9 cellular contexts compared by ENCODE assay signal in genomic region chr14:67675219-67675582, GRCh38. TPM values are rescaled to one million over a fixed set of nuclear protein-coding genes. Genes with fewer than 3 reads are reported as not detected.
A peak's percentile ranks its signal among the peaks of the same experiment; 100 is the strongest.
DNase-seq lines count a peak whose midpoint lies in the region; ATAC-seq and TF ChIP-seq lines count a peak whose summit lies in the region.
"Had no signal": no experiment of that assay in that cellular context is flagged by ENCODE, and none has a peak within 500 bp of the region (broad histone marks: within the 10 kb centered on the region; RNA-seq: fewer than 3 reads in every experiment).

No MANE protein-coding gene starts in this region.

- H3K9me3 ChIP-seq in liver (ENCODE audit: control insufficient read depth in 4 of 4, low read length in 3 of 4) (no peaks in the 10 kb centered on the region), tibial artery (no peaks in the 10 kb centered on the region)

- no peaks in the 10 kb centered on the region for H3K27me3 Mint-ChIP-seq in activated T-cell treated with anti-CD3 and anti-CD28 coated beads, Interleukin-2, amount 50 U/mL, for 4 hours (ENCODE audit: low read depth)

- peaks cover 46% of the 10 kb centered on the region for H3K4me1 Mint-ChIP-seq in activated T-cell treated with anti-CD3 and anti-CD28 coated beads, Interleukin-2, amount 50 U/mL, for 4 hours (ENCODE audit: low read depth)

- H3K9me3 Mint-ChIP-seq in activated T-cell treated with anti-CD3 and anti-CD28 coated beads, Interleukin-2, amount 50 U/mL, for 4 hours, result no peaks in the 10 kb centered on the region

- H3K27me3 ChIP-seq in liver (ENCODE audit: control insufficient read depth in 4 of 4, insufficient read depth in 4 of 4, low read length in 3 of 4) (no peaks in the 10 kb centered on the region), tibial artery (no peaks in the 10 kb centered on the region)

- peak overlapping the region; percentile 73 to 84 for H3K9ac ChIP-seq in liver (ENCODE audit: low read depth in 1 of 2, low read length in 2 of 2)

- H3K36me3 ChIP-seq in liver (ENCODE audit: control insufficient read depth in 4 of 4, insufficient read depth in 3 of 4, low read depth in 1 of 4, low read length in 3 of 4) (peaks cover 0 to 9% (median under 1%) of the 10 kb centered on the region in 4 donors), tibial artery (peaks cover 0 to 16% (median 5%) of the 10 kb centered on the region in 3 donors)

- H3K4me1 ChIP-seq in liver (ENCODE audit: control insufficient read depth in 4 of 4, insufficient read depth in 4 of 4, low read length in 3 of 4), result peaks cover 4 to 22% (median 17%) of the 10 kb centered on the region in 4 donors
- H3K4me1 ChIP-seq in tibial artery, result peaks cover 0 to 36% (median 22%) of the 10 kb centered on the region in 4 donors

- H3K27ac ChIP-seq in angular gyrus (ENCODE audit: low read depth, low read length) (peak overlapping the region; percentile 99), liver (ENCODE audit: low read depth in 1 of 2, low read length in 2 of 2) (peak overlapping the region; percentile 88 to 99), tibial artery (peak overlapping the region; percentile 96 to 97)

- H3K36me3 Mint-ChIP-seq in activated T-cell treated with anti-CD3 and anti-CD28 coated beads, Interleukin-2, amount 50 U/mL, for 4 hours (ENCODE audit: insufficient read depth), result peaks cover 13% of the 10 kb centered on the region

- intact Hi-C loops in tibial artery (cut with DNase I; ENCODE audit: low total_unique reads), result no loop called here

- ATAC-seq in activated T-cell treated with anti-CD3 and anti-CD28 coated beads, Interleukin-2, amount 50 U/mL, for 4 hours, result no peak
- no peak for ATAC-seq in HG03378 (IDR thresholded peaks at IDR 0.05; ENCODE audit: unreplicated experiment)
- no peak for ATAC-seq in GM19023 (IDR thresholded peaks at IDR 0.05; ENCODE audit: unreplicated experiment)

- TF ChIP-seq CTCF in liver (IDR thresholded peaks at IDR 0.05; ENCODE audit: low read depth, low read length, missing input control), result no peak
- no peak for TF ChIP-seq CTCF in tibial artery (IDR thresholded peaks at IDR 0.05)

- no peak for DNase-seq in activated T-cell treated with anti-CD3 and anti-CD28 coated beads, Interleukin-2, amount 50 U/mL, for 4 hours
- no peak for DNase-seq in activated T-cell treated with anti-CD3 and anti-CD28 coated beads, Interleukin-2, amount 50 U/mL, for 1 hour
- DNase-seq in tibial artery, result no peak
- DNase-seq in germinal center (ENCODE audit: low spot score), result no peak

- H3K4me3 Mint-ChIP-seq in activated T-cell treated with anti-CD3 and anti-CD28 coated beads, Interleukin-2, amount 50 U/mL, for 4 hours, result peak overlapping the region; percentile 92

- TF ChIP-seq RAD21 in liver (IDR thresholded peaks at IDR 0.05), result no peak

- peak overlapping the region; percentile 85 to 91 (median 87) for H3K4me3 ChIP-seq in liver (ENCODE audit: low read depth in 1 of 3, low read length in 3 of 3)
- H3K4me3 ChIP-seq in tibial artery, result peak overlapping the region; percentile 83 to 94

- 34% methylated on average over 16 of the region's 16 CpGs for WGBS in liver

TF ChIP-seq in liver, 16 proteins besides CTCF, POLR2A, EP300 and RAD21:
- TF ChIP-seq TAF1 (conservative IDR thresholded peaks at IDR 0.05) (no peak), RXRA (IDR thresholded peaks at IDR 0.05) (no peak), SP1 (IDR thresholded peaks at IDR 0.05) (no peak), YY1 (IDR thresholded peaks at IDR 0.05) (no peak), FOXA2 (IDR thresholded peaks at IDR 0.05) (no peak), EGR1 (IDR thresholded peaks at IDR 0.05; ENCODE audit: low read depth in 2 of 2) (no peak), GABPA (IDR thresholded peaks at IDR 0.05 in 1 of 2, conservative IDR thresholded peaks at IDR 0.05 in 1 of 2) (no peak), ATF3 (IDR thresholded peaks at IDR 0.05) (no peak), ZBTB33 (IDR thresholded peaks at IDR 0.05) (no peak), HNF4A (conservative IDR thresholded peaks at IDR 0.05) (no peak), FOXA1 (IDR thresholded peaks at IDR 0.05) (no peak), MAX (IDR thresholded peaks at IDR 0.05) (no peak), NR2F2 (IDR thresholded peaks at IDR 0.05) (no peak), JUND (IDR thresholded peaks at IDR 0.05) (no peak), HNF4G (IDR thresholded peaks at IDR 0.05) (no peak)

RNA-seq across cellular contexts. Expression of gene VTI1B, which starts 0.8 kb away (rescaled TPM):
- 10 to 100 TPM; 79.2 to 86.8 (median 80.1) TPM for total RNA-seq in activated T-cell treated with anti-CD3 and anti-CD28 coated beads, Interleukin-2, amount 50 U/mL, for 4 hours
- total RNA-seq in liver, result 10 to 100 TPM; 26.5 to 28.0 TPM
- polyA plus RNA-seq in liver, result 10 to 100 TPM; 29.8 to 76.3 TPM

RNA-seq across cellular contexts. Expression of gene RDH11, which starts 20.4 kb away (rescaled TPM):
- total RNA-seq in activated T-cell treated with anti-CD3 and anti-CD28 coated beads, Interleukin-2, amount 50 U/mL, for 4 hours, result 10 to 100 TPM; 37.9 to 43.3 (median 42.5) TPM
- total RNA-seq in liver, result 100 to 1,000 TPM; 173 to 174 TPM
- 100 to 1,000 TPM in 1 of 2 donors, 10 to 100 TPM in 1; 99.7 to 102 TPM for polyA plus RNA-seq in liver

RNA-seq across cellular contexts. Expression of gene RDH12, which starts 26.5 kb away (rescaled TPM):
- under 1 TPM in 1 of 3 donors, not detected in 2; 0.15 TPM for total RNA-seq in activated T-cell treated with anti-CD3 and anti-CD28 coated beads, Interleukin-2, amount 50 U/mL, for 4 hours
- 1 to 10 TPM in 1 of 2 donors, under 1 TPM in 1; 0.09 to 1.1 TPM for total RNA-seq in liver
- polyA plus RNA-seq in liver, result 1 to 10 TPM in 1 of 2 donors, under 1 TPM in 1; 0.74 to 3.4 TPM
- total RNA-seq: pulmonary artery endothelial cell had no signal

RNA-seq across cellular contexts. Expression of gene ARG2, which starts 55.5 kb away (rescaled TPM):
- 1 to 10 TPM; 3.1 to 4.6 (median 4.3) TPM for total RNA-seq in activated T-cell treated with anti-CD3 and anti-CD28 coated beads, Interleukin-2, amount 50 U/mL, for 4 hours
- total RNA-seq in liver, result 1 to 10 TPM in 1 of 2 donors, under 1 TPM in 1; 0.08 to 3.1 TPM
- polyA plus RNA-seq in liver, result under 1 TPM; 0.58 to 0.61 TPM
